In the genomic region with DNA sequence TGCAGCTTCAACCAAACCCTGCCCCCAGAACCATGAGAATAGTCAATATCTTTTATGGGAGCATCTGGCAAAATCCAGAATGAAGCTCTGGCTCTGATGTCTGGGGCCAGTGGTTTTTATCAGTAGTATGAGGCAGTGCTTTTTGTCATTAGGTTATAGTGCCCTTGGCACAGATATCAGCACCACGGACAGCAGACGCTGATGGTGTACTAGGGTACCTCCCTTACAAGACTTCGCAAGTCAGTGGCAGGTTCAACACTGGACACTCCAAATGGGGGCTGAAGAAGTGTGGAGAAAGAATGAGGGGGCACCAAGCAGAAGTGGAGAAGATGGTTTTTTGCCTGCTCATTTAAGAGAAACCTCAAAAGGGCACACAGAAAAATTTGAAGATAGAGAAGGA, we compare ENCODE assay signal across 9 cellular contexts.
DNase-seq lines count a peak whose midpoint lies in the region; ATAC-seq and TF ChIP-seq lines count a peak whose summit lies in the region.
"Had no signal": no experiment of that assay in that cellular context is flagged by ENCODE, and none has a peak within 500 bp of the region (broad histone marks: within the 10 kb centered on the region; RNA-seq: fewer than 3 reads in every experiment).

No MANE protein-coding gene starts in this region.

- no peak overlapping the region for H3K4me3 Mint-ChIP-seq in T-helper 2 cell treated with Interferon-gamma antibody and Interleukin-4, amounts not matched to agents 5 μg/mL and 100 μg/mL, for 36 hours
- H3K4me3 Mint-ChIP-seq in chondrocyte (ENCODE audit: unreplicated experiment) = no peak overlapping the region

- no peaks in the 10 kb centered on the region for H3K27me3 Mint-ChIP-seq in T-helper 2 cell treated with Interferon-gamma antibody and Interleukin-4, amounts not matched to agents 5 μg/mL and 100 μg/mL, for 36 hours (ENCODE audit: low read depth)
- peaks cover 19% of the 10 kb centered on the region for H3K27me3 Mint-ChIP-seq in chondrocyte (ENCODE audit: low read depth)

- no peak overlapping the region for H3K27ac Mint-ChIP-seq in T-helper 2 cell treated with Interferon-gamma antibody and Interleukin-4, amounts not matched to agents 5 μg/mL and 100 μg/mL, for 36 hours
- H3K27ac Mint-ChIP-seq in chondrocyte (ENCODE audit: unreplicated experiment) = no peak overlapping the region

- no peaks in the 10 kb centered on the region for H3K4me1 Mint-ChIP-seq in T-helper 2 cell treated with Interferon-gamma antibody and Interleukin-4, amounts not matched to agents 5 μg/mL and 100 μg/mL, for 36 hours (ENCODE audit: low read depth)
- H3K4me1 Mint-ChIP-seq in chondrocyte (ENCODE audit: low read depth) = peaks cover 10% of the 10 kb centered on the region

- H3K4me3 ChIP-seq in fibroblast of mammary gland (ENCODE audit: control insufficient read depth, low read depth, low read length) = no peak overlapping the region

- DNase-seq in A172 (ENCODE audit: low spot score) = peak; percentile 49
- DNase-seq in OCI-M1 (lab: John Stamatoyannopoulos, UW) = peak; percentile 64
- peak; percentile 65 for DNase-seq in fibroblast of mammary gland (ENCODE audit: low read depth)
- DNase-seq in NCI-H2171 (lab: John Stamatoyannopoulos, UW) = no peak
- DNase-seq in T-helper 2 cell treated with Interferon-gamma antibody and Interleukin-4, amounts not matched to agents 5 μg/mL and 100 μg/mL, for 36 hours (ENCODE audit: low spot score) = no peak
- DNase-seq in NCI-H1105 treated with DMSO at 0.1 percent for 48 hours (lab: John Stamatoyannopoulos, UW) = no peak
- no peak for DNase-seq in chondrocyte (ENCODE audit: low spot score)
- DNase-seq: activated T-cell treated with anti-CD3 and anti-CD28 coated beads for 4 hours had no signal

- H3K9me3 Mint-ChIP-seq in T-helper 2 cell treated with Interferon-gamma antibody and Interleukin-4, amounts not matched to agents 5 μg/mL and 100 μg/mL, for 36 hours = no peaks in the 10 kb centered on the region
- H3K9me3 Mint-ChIP-seq in chondrocyte (ENCODE audit: low read depth) = peaks cover 6% of the 10 kb centered on the region

- peak; percentile 57 for ATAC-seq in GM21528 (IDR thresholded peaks at IDR 0.05; ENCODE audit: low FRiP score, unreplicated experiment)

- TF ChIP-seq CTCF in fibroblast of mammary gland (conservative IDR thresholded peaks at IDR 0.05; ENCODE audit: control insufficient read depth, insufficient read depth, low read depth, low read length) (no peak), chondrocyte (IDR thresholded peaks at IDR 0.05) (no peak)

- H3K36me3 Mint-ChIP-seq in T-helper 2 cell treated with Interferon-gamma antibody and Interleukin-4, amounts not matched to agents 5 μg/mL and 100 μg/mL, for 36 hours (ENCODE audit: low read depth) = no peaks in the 10 kb centered on the region
- H3K36me3 Mint-ChIP-seq in chondrocyte (ENCODE audit: low read depth) = no peaks in the 10 kb centered on the region

Comparison
In these comparisons a context has a peak if more than half of its experiments do, and no peak if none do; other contexts are left out.
1. DNase-seq: peak in A172 (single experiment), OCI-M1 (single experiment) and fibroblast of mammary gland (single experiment); none in NCI-H2171 (single experiment), T-helper 2 cell treated with Interferon-gamma antibody and Interleukin-4, amounts not matched to agents 5 μg/mL and 100 μg/mL, for 36 hours (single experiment), NCI-H1105 treated with DMSO at 0.1 percent for 48 hours (single experiment) and chondrocyte (single experiment).